19 cellular contexts compared by ENCODE assay signal in the genomic region with DNA sequence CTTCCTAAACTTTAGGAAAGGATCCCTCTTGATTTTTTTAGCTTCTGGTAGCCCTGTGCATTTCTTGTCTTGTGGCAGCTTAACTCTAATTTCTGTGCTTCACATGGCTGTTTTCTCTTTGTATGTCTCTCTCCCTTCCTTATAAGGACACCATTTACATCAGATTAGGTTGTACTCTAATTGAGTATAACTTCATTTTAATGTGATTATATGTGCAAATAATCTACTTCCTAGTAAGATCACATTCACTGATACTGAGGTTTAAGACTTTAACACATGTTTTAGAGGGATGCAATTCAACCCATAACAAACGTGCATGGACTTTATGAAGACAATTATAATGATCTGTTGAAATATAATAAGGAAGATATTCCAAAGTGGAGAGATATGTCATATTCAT. TPM values are rescaled to one million over a fixed set of nuclear protein-coding genes. Genes with fewer than 3 reads are reported as not detected.
DNase-seq lines count a peak whose midpoint lies in the region; ATAC-seq, FAIRE-seq and TF ChIP-seq lines count a peak whose summit lies in the region.
"Had no signal": no experiment of that assay in that cellular context is flagged by ENCODE, and none has a peak within 500 bp of the region (broad histone marks: within the 10 kb centered on the region; RNA-seq: fewer than 3 reads in every experiment).

No MANE protein-coding gene starts in this region.

- no peak overlapping the region for H3K4ac ChIP-seq in H1 (replicated peaks; ENCODE audit: insufficient read length, low read depth, low read length)

- no peak overlapping the region for H3K4me2 ChIP-seq in H1 (ENCODE audit: insufficient read depth in 1 of 2, low read depth in 2 of 2, low read length in 2 of 2)
- H3K4me2 ChIP-seq: BLaER1 treated with 17β-estradiol and CSF1 and Interleukin-3, amounts not matched to agents 10 nM and 100 nM; GM23338 had no signal

- H3K79me1 ChIP-seq in H1 (ENCODE audit: low read depth, low read length), result no peaks in the 10 kb centered on the region

- H4K91ac ChIP-seq in H1 (replicated peaks; ENCODE audit: insufficient read length, low read length), result no peak overlapping the region

- H3K14ac ChIP-seq in H1 (ENCODE audit: insufficient read length), result no peak overlapping the region

- H3K23me2 ChIP-seq in H1 (ENCODE audit: low read depth, low read length), result no peaks in the 10 kb centered on the region

- no peak overlapping the region for H2BK15ac ChIP-seq in H1 (ENCODE audit: low read length)

- no peak overlapping the region for H3K9ac ChIP-seq in H1 (replicated peaks in 1 of 4; ENCODE audit: extremely low read depth in 1 of 4, low read depth in 3 of 4, low read length in 3 of 4)
- H3K9ac ChIP-seq: BLaER1 treated with 17β-estradiol and CSF1 and Interleukin-3, amounts not matched to agents 10 nM and 100 nM had no signal

- no peak for ATAC-seq in HG02678 (IDR thresholded peaks at IDR 0.05; ENCODE audit: unreplicated experiment)
- ATAC-seq: GM23338 had no signal

- H3K4me3 ChIP-seq in H1 (ENCODE audit: extremely low read depth in 1 of 4, insufficient read depth in 2 of 4, low read depth in 3 of 4, low read length in 4 of 4), result no peak overlapping the region
- H3K4me3 ChIP-seq: BLaER1 treated with 17β-estradiol and CSF1 and Interleukin-3, amounts not matched to agents 10 nM and 100 nM; GM23338 had no signal

- H3K9me3 ChIP-seq in H1 (ENCODE audit: insufficient read depth in 2 of 2, low read depth in 1 of 2, low read length in 1 of 2), result no peaks in the 10 kb centered on the region
- H3K9me3 ChIP-seq: BLaER1 treated with 17β-estradiol and CSF1 and Interleukin-3, amounts not matched to agents 10 nM and 100 nM had no signal

- H2AK5ac ChIP-seq in H1 (ENCODE audit: low read depth, low read length), result no peak overlapping the region

- no peak overlapping the region for H3K27ac ChIP-seq in H1 (ENCODE audit: low read depth, low read length)
- H3K27ac ChIP-seq: 22Rv1; BLaER1 treated with 17β-estradiol and CSF1 and Interleukin-3, amounts not matched to agents 10 nM and 100 nM had no signal

- no peak overlapping the region for H4K5ac ChIP-seq in H1 (ENCODE audit: insufficient read length, low read depth, low read length)

- no peak overlapping the region for H2BK12ac ChIP-seq in H1 (ENCODE audit: low read depth, low read length)

- TF ChIP-seq CTCF in H1 (IDR thresholded peaks at IDR 0.05; ENCODE audit: control extremely low read depth in 1 of 3, insufficient read depth in 1 of 3, low read depth in 1 of 3, low read length in 3 of 3), result no peak

- TF ChIP-seq RAD21 in H1 (IDR thresholded peaks at IDR 0.05 in 1 of 2, conservative IDR thresholded peaks at IDR 0.05 in 1 of 2; ENCODE audit: low read depth in 2 of 2, low read length in 2 of 2), result no peak

- no peaks in the 10 kb centered on the region for H4K20me1 ChIP-seq in H1 (replicated peaks in 1 of 2; ENCODE audit: control insufficient read depth in 1 of 2, insufficient read depth in 2 of 2, low read length in 2 of 2)
- H4K20me1 ChIP-seq: BLaER1 treated with 17β-estradiol and CSF1 and Interleukin-3, amounts not matched to agents 10 nM and 100 nM had no signal

- no peaks in the 10 kb centered on the region for H3K36me3 ChIP-seq in H1 (ENCODE audit: control insufficient read depth in 2 of 4, insufficient read depth in 4 of 4, low read length in 3 of 4)
- H3K36me3 ChIP-seq: BLaER1 treated with 17β-estradiol and CSF1 and Interleukin-3, amounts not matched to agents 10 nM and 100 nM had no signal

- no peak overlapping the region for H3K23ac ChIP-seq in H1 (ENCODE audit: insufficient read length)

- H3K56ac ChIP-seq in H1 (replicated peaks; ENCODE audit: insufficient read length, low read depth, low read length), result no peak overlapping the region

- no peak overlapping the region for H2BK5ac ChIP-seq in H1 (ENCODE audit: low read depth, low read length)

- TF ChIP-seq POLR2A in H1 (IDR thresholded peaks at IDR 0.05; ENCODE audit: control extremely low read depth in 1 of 2, low read depth in 2 of 2, low read length in 2 of 2), result no peak

- no peak for FAIRE-seq in H1 (lab: Jason Lieb, UNC)
- FAIRE-seq: GM12892 had no signal

- no peak overlapping the region for H4K8ac ChIP-seq in H1 (ENCODE audit: extremely low read depth, insufficient read depth, low read length)

- TF ChIP-seq EP300 in H1 (IDR thresholded peaks at IDR 0.05; ENCODE audit: borderline replicate concordance in 1 of 2, low read depth in 2 of 2, low read length in 2 of 2), result no peak

- no peak overlapping the region for H3K18ac ChIP-seq in H1 (ENCODE audit: extremely low read depth, low read length)

- H3K27me3 ChIP-seq in H1 (replicated peaks in 1 of 4; ENCODE audit: control insufficient read depth in 3 of 4, extremely low read depth in 1 of 4, insufficient read depth in 3 of 4, low read length in 3 of 4), result no peaks in the 10 kb centered on the region
- H3K27me3 ChIP-seq: BLaER1 treated with 17β-estradiol and CSF1 and Interleukin-3, amounts not matched to agents 10 nM and 100 nM had no signal

- H3K79me2 ChIP-seq in H1 (ENCODE audit: control insufficient read depth in 1 of 2, insufficient read depth in 2 of 2, low read length in 2 of 2), result no peaks in the 10 kb centered on the region

- no peaks in the 10 kb centered on the region for H3K4me1 ChIP-seq in H1 (replicated peaks in 1 of 4; ENCODE audit: control insufficient read depth in 3 of 4, insufficient read depth in 4 of 4, low read length in 3 of 4)
- H3K4me1 ChIP-seq: BLaER1 treated with 17β-estradiol and CSF1 and Interleukin-3, amounts not matched to agents 10 nM and 100 nM had no signal

- POLR2A ChIA-PET in H1 (lab: Charles Lee; ENCODE audit: partially characterized antibody), result no interaction called here

- H2AFZ ChIP-seq in H1 (ENCODE audit: low read length), result 0 out of 2 replicates have a peak overlapping the region, but pooled peaks have one; percentile 22
- H2AFZ ChIP-seq: GM23338 had no signal

- CTCF ChIA-PET in H1 (lab: Charles Lee; ENCODE audit: partially characterized antibody), result interaction anchor here (0.9 kb wide), 1 partner anchor 198 kb away, joined by 3 read pairs; no protein-coding TSS in a partner anchor

- H2BK120ac ChIP-seq in H1 (replicated peaks; ENCODE audit: low read depth, low read length), result no peak overlapping the region

- WGBS in H1 (ENCODE audit: extremely low coverage in 1 of 2, insufficient coverage in 1 of 2, insufficient read length in 1 of 2, insufficient replicate concordance in 2 of 2, low coverage in 1 of 2, low lambda C conversion rate in 2 of 2, missing lambda C conversion rate in 1 of 2), 2 experiments, result 85% methylated on average over 1 of the region's 1 CpG; no CpG with 5 or more reads in 1 of the 2 experiments

- DNase-seq in DMS 273 treated with DMSO at 0.1 percent for 48 hours (lab: John Stamatoyannopoulos, UW) (peak; percentile 6), DMS 273 (lab: John Stamatoyannopoulos, UW; ENCODE audit: unreplicated experiment) (no peak), NCI-H526 (lab: John Stamatoyannopoulos, UW) (peak; percentile 50 to 70), H1 (ENCODE audit: low read depth in 1 of 2, low spot score in 2 of 2) (no peak), NCI-H510A (lab: John Stamatoyannopoulos, UW) (no peak), DMS153 (lab: John Stamatoyannopoulos, UW) (no peak)
- DNase-seq in stimulated activated naive CD4-positive, alpha-beta T cell treated with Interleukin-2 at 50 U/mL for 16 hours (lab: John Stamatoyannopoulos, UW), result no peak
- DNase-seq: ACHN; CD4-positive, CD25-positive, alpha-beta regulatory T cell; DND-41; GDM1; HCEC 1CT; HFFc6; KBM-7 had no signal

- H2BK20ac ChIP-seq in H1 (ENCODE audit: low read length), result no peak overlapping the region

TF ChIP-seq in H1, 55 proteins besides CTCF, POLR2A, EP300 and RAD21:
- TF ChIP-seq ZNF274 (IDR thresholded peaks at IDR 0.05; ENCODE audit: borderline replicate concordance, extremely low read depth, low read length) (no peak), RXRA (IDR thresholded peaks at IDR 0.05; ENCODE audit: insufficient read depth, low read depth, low read length) (no peak), EGR1 (IDR thresholded peaks at IDR 0.05; ENCODE audit: borderline replicate concordance, low read depth, low read length) (no peak), MAFK (IDR thresholded peaks at IDR 0.05; ENCODE audit: low read depth, low read length) (no peak)
TF ChIP-seq in H1: peak in this region for 0.

RNA-seq across cellular contexts. Expression of a gene that starts 46.7 kb away (rescaled TPM):
- total RNA-seq in H1 (2021; fragmentation: NEBNext Ultra II Directional; extraction: Animal tissue kit (Norgen Biotek cat#: 25700)), result 0.46 and 0.74 TPM in 2 replicates
- polyA plus RNA-seq in H1 (2011; rRNA removed), result 0.08 and 0.26 TPM in 2 replicates
- polyA plus RNA-seq in H1 (2011; cell fraction: cytosol; rRNA removed), result 0.06 TPM
- polyA plus RNA-seq in H1 (2011; cell fraction: nucleus; rRNA removed), result 0.21 TPM
- 0.31 to 1.1 TPM (median 0.31 TPM) in 3 of 4 replicates, not detected in the other for polyA plus RNA-seq in H1 (2012, experiment 1 of 2)
- polyA plus RNA-seq in H1 (2012, experiment 2 of 2), result not detected
- 0.43 TPM for polyA plus RNA-seq in H1 (2013, experiment 1 of 2)
- polyA plus RNA-seq in H1 (2013, experiment 2 of 2), result 0.42 TPM
- 0.24 and 0.73 TPM in 2 replicates for polyA minus RNA-seq in H1 (2011; rRNA and poly(A)+ RNA removed)
- not detected for polyA minus RNA-seq in H1 (2011; cell fraction: cytosol; rRNA and poly(A)+ RNA removed)
- 0.40 TPM for polyA minus RNA-seq in H1 (2011; cell fraction: nucleus; rRNA and poly(A)+ RNA removed)
- total RNA-seq: CD4-positive, CD25-positive, alpha-beta regulatory T cell had no signal
- polyA plus RNA-seq: CD4-positive, CD25-positive, alpha-beta regulatory T cell had no signal

Comparison
In these comparisons a context has a peak if more than half of its experiments do, and no peak if none do; other contexts are left out.
1. DNase-seq: peak in DMS 273 treated with DMSO at 0.1 percent for 48 hours (single experiment) and NCI-H526 (2 of 2); none in DMS 273 (single experiment), H1 (0 of 2), stimulated activated naive CD4-positive, alpha-beta T cell treated with Interleukin-2 at 50 U/mL for 16 hours (single experiment), NCI-H510A (single experiment) and DMS153 (single experiment).